ENCODE assay signal across 18 cellular contexts in genomic region chr2:239898292-239898925, GRCh38.
DNase-seq lines count a peak whose midpoint lies in the region; TF ChIP-seq lines count a peak whose summit lies in the region.
"Had no signal": no experiment of that assay in that cellular context is flagged by ENCODE, and none has a peak within 500 bp of the region (broad histone marks: within the 10 kb centered on the region; RNA-seq: fewer than 3 reads in every experiment).

No MANE protein-coding gene starts in this region.

- no peaks in the 10 kb centered on the region for H3K4me1 ChIP-seq in right atrium auricular region
- H3K4me1 ChIP-seq: Caco-2 had no signal

- intact Hi-C loops in cardiac septum (cut with DNase I): no loop called here

- no peak for TF ChIP-seq CTCF in right atrium auricular region (IDR thresholded peaks at IDR 0.05)

- H3K36me3 ChIP-seq in right atrium auricular region: no peaks in the 10 kb centered on the region

- H3K27me3 ChIP-seq in right atrium auricular region: no peaks in the 10 kb centered on the region

- no peak overlapping the region for H3K27ac ChIP-seq in right atrium auricular region

- H3K9me3 ChIP-seq in right atrium auricular region: no peaks in the 10 kb centered on the region
- H3K9me3 ChIP-seq: Caco-2 had no signal

- H3K4me3 ChIP-seq in right atrium auricular region: no peak overlapping the region

- DNase-seq in right atrium auricular region (ENCODE audit: low spot score) (peak; percentile 50), cardiac septum (ENCODE audit: low spot score) (no peak), ecto neural progenitor cell (ENCODE audit: low spot score) (peak; percentile 25), DMS79 (lab: John Stamatoyannopoulos, UW) (no peak), GM03348 (ENCODE audit: low spot score) (no peak), NCI-H446 (lab: John Stamatoyannopoulos, UW) (no peak)
- DNase-seq in stimulated activated CD8-positive, alpha-beta memory T cell treated with anti-CD3 and anti-CD28 coated beads, Interleukin-4, amount 100 ng/mL, for 48 hours: peak; percentile 8
- DNase-seq: Caco-2; CD4-positive, alpha-beta memory T cell; DMS 273 treated with DMSO at 0.1 percent for 48 hours; GOT3; MV-4-11; NCI-H1105 treated with DMSO at 0.1 percent for 48 hours; NCI-H1694; NCI-H2081; NCI-H2171 treated with DMSO at 0.1 percent for 48 hours; NCI-H526 treated with DMSO at 0.1 percent for 48 hours; OCI-M1 had no signal

Comparison
In these comparisons a context has a peak if more than half of its experiments do, and no peak if none do; other contexts are left out.
1. DNase-seq: peak in right atrium auricular region (single experiment), ecto neural progenitor cell (single experiment) and stimulated activated CD8-positive, alpha-beta memory T cell treated with anti-CD3 and anti-CD28 coated beads, Interleukin-4, amount 100 ng/mL, for 48 hours (single experiment); none in cardiac septum (single experiment), DMS79 (single experiment), GM03348 (single experiment) and NCI-H446 (0 of 2).